8 cellular contexts compared by ENCODE assay signal in genomic region chr15:89689930-89690275, GRCh38. TPM values are rescaled to one million over a fixed set of nuclear protein-coding genes. Genes with fewer than 3 reads are reported as not detected.
DNase-seq lines count a peak whose midpoint lies in the region; ATAC-seq and TF ChIP-seq lines count a peak whose summit lies in the region.
"Not testable (repeated sequence)": the region's sequence is repeated elsewhere in the genome, so short reads cannot be mapped to it uniquely, and the experiment has no call there.

No MANE protein-coding gene starts in this region.

- not testable (repeated sequence) for H3K36me3 ChIP-seq in ES-I3 (ENCODE audit: insufficient read depth, low read length); OCI-LY3 (replicated peaks; ENCODE audit: low read depth, low read length); heart left ventricle; rectal smooth muscle tissue (ENCODE audit: control insufficient read depth, insufficient read depth, low read length); upper lobe of right lung

- 57 to 71% (median 67%) methylated on average over 15 of the region's 15 CpGs for WGBS in heart left ventricle, 4 donors

- TF ChIP-seq CTCF in OCI-LY3 (IDR thresholded peaks at IDR 0.05; ENCODE audit: low read depth, low read length); chondrocyte (IDR thresholded peaks at IDR 0.05); heart left ventricle (IDR thresholded peaks at IDR 0.05); mesothelial cell of epicardium (IDR thresholded peaks at IDR 0.05; ENCODE audit: unreplicated experiment); upper lobe of right lung (IDR thresholded peaks at IDR 0.05): not testable (repeated sequence)

- H3K79me2 ChIP-seq in OCI-LY3 (ENCODE audit: low read length): not testable (repeated sequence)

- H3K27me3 Mint-ChIP-seq in activated T-cell treated with anti-CD3 and anti-CD28 coated beads, Interleukin-2, amount 50 U/mL, for 24 hours; chondrocyte (ENCODE audit: low read depth); mesothelial cell of epicardium (ENCODE audit: low read depth): not testable (repeated sequence)

- TF ChIP-seq POLR2A in heart left ventricle (IDR thresholded peaks at IDR 0.05): not testable (repeated sequence)

- H3K9me3 Mint-ChIP-seq in activated T-cell treated with anti-CD3 and anti-CD28 coated beads, Interleukin-2, amount 50 U/mL, for 24 hours; chondrocyte (ENCODE audit: low read depth); mesothelial cell of epicardium: not testable (repeated sequence)

- peaks cover 18% of the 10 kb centered on the region for H3K4me1 Mint-ChIP-seq in activated T-cell treated with anti-CD3 and anti-CD28 coated beads, Interleukin-2, amount 50 U/mL, for 24 hours (ENCODE audit: low read depth)
- H3K4me1 Mint-ChIP-seq in chondrocyte (ENCODE audit: low read depth): peaks cover 15% of the 10 kb centered on the region
- peaks cover 13% of the 10 kb centered on the region for H3K4me1 Mint-ChIP-seq in mesothelial cell of epicardium

- not testable (repeated sequence) for H3K9me3 ChIP-seq in ES-I3 (ENCODE audit: control insufficient read depth, insufficient read depth, low read length); OCI-LY3 (ENCODE audit: insufficient read depth, low read length); heart left ventricle; upper lobe of right lung

- not testable (repeated sequence) for ATAC-seq in heart left ventricle, upper lobe of right lung

- not testable (repeated sequence) for H3K27ac ChIP-seq in OCI-LY3 (ENCODE audit: low read length); rectal smooth muscle tissue (ENCODE audit: low read depth, low read length)
- H3K27ac ChIP-seq in heart left ventricle: peak overlapping the region in 6 of 12 donors; percentile 41 to 79 (median 68)
- H3K27ac ChIP-seq in upper lobe of right lung: peak overlapping the region; percentile 70

- peaks cover 13% of the 10 kb centered on the region for H3K36me3 Mint-ChIP-seq in activated T-cell treated with anti-CD3 and anti-CD28 coated beads, Interleukin-2, amount 50 U/mL, for 24 hours (ENCODE audit: low read depth)
- not testable (repeated sequence) for H3K36me3 Mint-ChIP-seq in chondrocyte (ENCODE audit: low read depth); mesothelial cell of epicardium

- peak overlapping the region; percentile 81 for H3K27ac Mint-ChIP-seq in activated T-cell treated with anti-CD3 and anti-CD28 coated beads, Interleukin-2, amount 50 U/mL, for 24 hours
- H3K27ac Mint-ChIP-seq in chondrocyte (ENCODE audit: unreplicated experiment): not testable (repeated sequence)
- H3K27ac Mint-ChIP-seq in mesothelial cell of epicardium: peak overlapping the region; percentile 63

- H3K27me3 ChIP-seq in OCI-LY3 (ENCODE audit: low read depth, low read length); heart left ventricle; rectal smooth muscle tissue (ENCODE audit: control insufficient read depth, insufficient read depth, low read length); upper lobe of right lung: not testable (repeated sequence)

- H2AFZ ChIP-seq in OCI-LY3 (ENCODE audit: low read depth, low read length): peak overlapping the region; percentile 99

- intact Hi-C loops in heart left ventricle (cut with DNase I); upper lobe of right lung (cut with DNase I): not testable (repeated sequence)

- H3K9ac ChIP-seq in ES-I3 (ENCODE audit: low read depth, low read length) (peak overlapping the region; percentile 87; the same call in 1 of the 2 replicates), OCI-LY3 (ENCODE audit: low read length) (peak overlapping the region; percentile 59), rectal smooth muscle tissue (ENCODE audit: low read length) (peak overlapping the region; percentile 50)

- H4K20me1 ChIP-seq in OCI-LY3 (ENCODE audit: insufficient read depth, low read length): not testable (repeated sequence)

- not testable (repeated sequence) for H3K4me1 ChIP-seq in ES-I3 (ENCODE audit: insufficient read depth, low read length); rectal smooth muscle tissue (ENCODE audit: control insufficient read depth, insufficient read depth, low read length); upper lobe of right lung
- H3K4me1 ChIP-seq in OCI-LY3 (ENCODE audit: low read length) (peaks cover 16% of the 10 kb centered on the region; the same call in 1 of the 2 replicates), heart left ventricle (peaks cover 0 to 21% (median 5%) of the 10 kb centered on the region in 12 donors)

- peak overlapping the region; percentile 91 for H3K4me3 ChIP-seq in OCI-LY3 (ENCODE audit: low read length)
- H3K4me3 ChIP-seq in heart left ventricle: peak overlapping the region; percentile 52 to 97 (median 76)
- H3K4me3 ChIP-seq in rectal smooth muscle tissue (ENCODE audit: low read length): peak overlapping the region; percentile 88
- peak overlapping the region; percentile 85 for H3K4me3 ChIP-seq in upper lobe of right lung

- H3K4me3 Mint-ChIP-seq in activated T-cell treated with anti-CD3 and anti-CD28 coated beads, Interleukin-2, amount 50 U/mL, for 24 hours: peak overlapping the region; percentile 88
- peak overlapping the region; percentile 82 for H3K4me3 Mint-ChIP-seq in chondrocyte (ENCODE audit: unreplicated experiment)
- H3K4me3 Mint-ChIP-seq in mesothelial cell of epicardium: peak overlapping the region; percentile 90

- H3K4me2 ChIP-seq in OCI-LY3 (ENCODE audit: low read length): peak overlapping the region; percentile 95

- DNase-seq in activated T-cell treated with anti-CD3 and anti-CD28 coated beads, Interleukin-2, amount 50 U/mL, for 24 hours; chondrocyte (ENCODE audit: low spot score); heart left ventricle; mesothelial cell of epicardium (ENCODE audit: low spot score in 2 of 2, unreplicated experiment in 2 of 2); upper lobe of right lung: not testable (repeated sequence)

RNA-seq across cellular contexts. Expression of gene PEX11A, which starts 0.7 kb away (rescaled TPM):
- total RNA-seq in chondrocyte (2.3 to 4.3 TPM (median 3.0 TPM) in 3 replicates), heart left ventricle (10 to 100 TPM in 6 of 9 donors, 1 to 10 TPM in 3; 7.0 to 23.0 (median 10.7) TPM), mesothelial cell of epicardium (6.3 to 7.3 TPM (median 6.5 TPM) in 3 replicates), upper lobe of right lung (9.1 TPM)
- polyA plus RNA-seq in heart left ventricle: 10 to 100 TPM in 1 of 2 donors, 1 to 10 TPM in 1; 5.9 to 11.0 TPM

RNA-seq across cellular contexts. Expression of gene WDR93, which starts 0.7 kb away (rescaled TPM):
- total RNA-seq in chondrocyte: not detected in 3 replicates
- under 1 TPM in 1 of 9 donors, not detected in 8; 0.21 TPM for total RNA-seq in heart left ventricle
- polyA plus RNA-seq in heart left ventricle: under 1 TPM in 1 of 2 donors, not detected in 1; 0.10 TPM
- total RNA-seq in mesothelial cell of epicardium: 0.34 to 0.54 TPM (median 0.40 TPM) in 3 replicates
- total RNA-seq in upper lobe of right lung: not detected

RNA-seq across cellular contexts. Expression of gene PLIN1, which starts 10.7 kb away (rescaled TPM):
- 0.17 to 0.44 TPM in 2 of 3 replicates, not detected in the other for total RNA-seq in chondrocyte
- 100 to 1,000 TPM in 1 of 9 donors, 10 to 100 TPM in 2, 1 to 10 TPM in 4, under 1 TPM in 2; 0.28 to 143 (median 3.3) TPM for total RNA-seq in heart left ventricle
- 10 to 100 TPM in 1 of 2 donors, 1 to 10 TPM in 1; 6.5 to 11.8 TPM for polyA plus RNA-seq in heart left ventricle
- total RNA-seq in mesothelial cell of epicardium: 0.27 to 0.58 TPM (median 0.31 TPM) in 3 replicates
- 1.1 TPM for total RNA-seq in upper lobe of right lung

RNA-seq across cellular contexts. Expression of gene KIF7, which starts 34.6 kb away (rescaled TPM):
- total RNA-seq in chondrocyte (13.9 to 15.9 TPM (median 14.9 TPM) in 3 replicates), heart left ventricle (1 to 10 TPM; 2.7 to 9.2 (median 3.5) TPM), mesothelial cell of epicardium (26.5 to 30.1 TPM (median 26.6 TPM) in 3 replicates), upper lobe of right lung (2.1 TPM)
- polyA plus RNA-seq in heart left ventricle: 1 to 10 TPM; 1.3 to 3.0 TPM
